ENCODE assay signal across 2 cellular contexts in genomic region chr3:9810357-9810726, GRCh38.
TF ChIP-seq lines count a peak whose summit lies in the region.

No MANE protein-coding gene starts in this region.

TF ChIP-seq in liver, 16 proteins besides CTCF, POLR2A, EP300 and RAD21:
- no peak for TF ChIP-seq ATF3 (IDR thresholded peaks at IDR 0.05)
- TF ChIP-seq ZBTB33 (IDR thresholded peaks at IDR 0.05) = no peak
TF ChIP-seq in liver: peak in this region for 0.

TF ChIP-seq in HepG2, 621 proteins besides CTCF, POLR2A, EP300 and RAD21:
- no peak for TF ChIP-seq SPEN (CRISPR knock-in tag; IDR thresholded peaks at IDR 0.05; ENCODE audit: low read depth)
- TF ChIP-seq NPAS2 (CRISPR knock-in tag; IDR thresholded peaks at IDR 0.05; ENCODE audit: borderline replicate concordance) = no peak
- no peak for TF ChIP-seq HOXD1 (CRISPR knock-in tag; IDR thresholded peaks at IDR 0.05)
- TF ChIP-seq EED (CRISPR knock-in tag; IDR thresholded peaks at IDR 0.05) = no peak
- TF ChIP-seq ZNF83 (CRISPR knock-in tag; IDR thresholded peaks at IDR 0.05; ENCODE audit: borderline replicate concordance) = no peak
- TF ChIP-seq FOXA3 (CRISPR knock-in tag; IDR thresholded peaks at IDR 0.05) = no peak
- TF ChIP-seq ZMAT5 (CRISPR knock-in tag; IDR thresholded peaks at IDR 0.05; ENCODE audit: borderline replicate concordance, low read depth) = no peak
- no peak for TF ChIP-seq CAMTA2 (CRISPR knock-in tag; IDR thresholded peaks at IDR 0.05; ENCODE audit: borderline replicate concordance)
- no peak for TF ChIP-seq POGZ (CRISPR knock-in tag; IDR thresholded peaks at IDR 0.05)
- no peak for TF ChIP-seq TFDP1 (CRISPR knock-in tag; IDR thresholded peaks at IDR 0.05; ENCODE audit: borderline replicate concordance)
- no peak for TF ChIP-seq ZFP36 (IDR thresholded peaks at IDR 0.05; ENCODE audit: borderline replicate concordance, low read depth, low read length, partially characterized antibody)
- no peak for TF ChIP-seq SRF (IDR thresholded peaks at IDR 0.05; ENCODE audit: low read depth, low read length)
- no peak for TF ChIP-seq ZNF839 (CRISPR knock-in tag; IDR thresholded peaks at IDR 0.05; ENCODE audit: borderline replicate concordance)
- TF ChIP-seq ZNF414 (CRISPR knock-in tag; IDR thresholded peaks at IDR 0.05) = no peak
- no peak for TF ChIP-seq SNRNP70 (IDR thresholded peaks at IDR 0.05; ENCODE audit: low read depth, low read length)
- no peak for TF ChIP-seq MAFG (CRISPR knock-in tag; IDR thresholded peaks at IDR 0.05)
- TF ChIP-seq ZNF609 (CRISPR knock-in tag; IDR thresholded peaks at IDR 0.05; ENCODE audit: borderline replicate concordance) = no peak
- TF ChIP-seq CREB3 (CRISPR knock-in tag; IDR thresholded peaks at IDR 0.05) = no peak
- no peak for TF ChIP-seq SAP130 (CRISPR knock-in tag; IDR thresholded peaks at IDR 0.05; ENCODE audit: low read depth)
- TF ChIP-seq NFRKB (IDR thresholded peaks at IDR 0.05) = no peak
